1 cellular context compared by ENCODE assay signal in the genomic region with DNA sequence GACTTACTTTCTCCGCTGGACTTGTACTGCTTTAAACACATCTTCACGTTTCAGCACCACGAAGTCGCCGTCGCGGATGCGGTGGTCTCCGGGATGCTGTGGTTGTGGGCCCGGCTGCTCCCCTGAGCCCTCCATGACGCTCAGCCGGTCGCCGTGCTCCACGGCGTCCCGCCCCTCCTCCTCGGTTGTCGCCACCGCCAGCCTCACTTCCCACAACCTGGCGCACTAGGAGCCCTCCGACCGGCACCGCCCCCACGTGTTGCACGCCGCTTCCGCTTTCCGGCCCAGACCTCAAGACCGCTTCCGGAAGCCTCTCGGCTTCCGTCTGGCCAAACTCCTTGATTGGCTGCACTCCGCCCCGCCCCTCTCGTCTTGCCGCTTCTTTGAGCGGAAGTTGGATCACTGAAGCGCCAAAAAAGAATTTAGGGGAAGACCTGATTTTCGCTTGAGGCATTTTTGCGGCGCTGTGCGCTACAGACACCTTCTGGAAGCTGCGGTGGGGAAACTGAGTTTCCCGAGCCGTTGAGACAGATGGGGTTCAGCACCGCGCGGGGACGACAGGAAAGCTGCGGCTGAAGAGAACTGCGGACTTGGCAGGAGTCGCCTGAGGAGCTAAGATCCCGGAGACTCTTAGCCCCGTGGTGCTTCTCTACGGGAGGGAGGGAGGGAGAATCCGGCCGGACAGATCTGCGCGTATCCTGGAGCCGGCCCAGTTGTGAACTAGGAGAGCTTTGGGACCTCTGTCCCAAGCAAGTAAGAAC.
TF ChIP-seq lines count a peak whose summit lies in the region.

A gene (plus strand): TSS at position 382 of the 761 bp plus-strand sequence. CDS start 1,364 bp downstream, outside the sequence.
A gene with protein sequence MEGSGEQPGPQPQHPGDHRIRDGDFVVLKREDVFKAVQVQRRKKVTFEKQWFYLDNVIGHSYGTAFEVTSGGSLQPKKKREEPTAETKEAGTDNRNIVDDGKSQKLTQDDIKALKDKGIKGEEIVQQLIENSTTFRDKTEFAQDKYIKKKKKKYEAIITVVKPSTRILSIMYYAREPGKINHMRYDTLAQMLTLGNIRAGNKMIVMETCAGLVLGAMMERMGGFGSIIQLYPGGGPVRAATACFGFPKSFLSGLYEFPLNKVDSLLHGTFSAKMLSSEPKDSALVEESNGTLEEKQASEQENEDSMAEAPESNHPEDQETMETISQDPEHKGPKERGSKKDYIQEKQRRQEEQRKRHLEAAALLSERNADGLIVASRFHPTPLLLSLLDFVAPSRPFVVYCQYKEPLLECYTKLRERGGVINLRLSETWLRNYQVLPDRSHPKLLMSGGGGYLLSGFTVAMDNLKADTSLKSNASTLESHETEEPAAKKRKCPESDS (minus strand): TSS at position 263 of the 761 bp plus-strand sequence. CDS start 128 bp downstream, at position 135.

TF ChIP-seq in K562, 482 proteins besides CTCF, POLR2A, EP300 and RAD21 (continued from another document and continues in another):
- TF ChIP-seq E2F3 (CRISPR knock-in tag; IDR thresholded peaks at IDR 0.05) (no peak), MTA3 (IDR thresholded peaks at IDR 0.05; ENCODE audit: borderline replicate concordance) (peak; percentile 84), ZNF778 (CRISPR knock-in tag; IDR thresholded peaks at IDR 0.05) (no peak), ZNF175 (CRISPR knock-in tag; IDR thresholded peaks at IDR 0.05; ENCODE audit: low read depth) (no peak), ZNF324 (CRISPR knock-in tag; IDR thresholded peaks at IDR 0.05) (no peak), ZKSCAN8 (CRISPR knock-in tag; IDR thresholded peaks at IDR 0.05) (no peak), SRSF9 (IDR thresholded peaks at IDR 0.05; ENCODE audit: borderline replicate concordance, low read depth, low read length) (no peak), SAFB (IDR thresholded peaks at IDR 0.05; ENCODE audit: borderline replicate concordance, low read depth, low read length) (no peak), RAD51 (IDR thresholded peaks at IDR 0.05; ENCODE audit: borderline replicate concordance, low read depth) (peak; percentile 50; the same call in 1 of the 2 replicates), TEAD2 (tag; IDR thresholded peaks at IDR 0.05) (no peak), NR2C1 (IDR thresholded peaks at IDR 0.05) (no peak), NR2C1 (tag; IDR thresholded peaks at IDR 0.05) (0 out of 2 replicates have a peak, but pooled peaks have one; percentile 25), SPI1 (IDR thresholded peaks at IDR 0.05; ENCODE audit: borderline replicate concordance, low read depth, low read length) (peak; percentile 87), ZBTB1 (CRISPR knock-in tag; IDR thresholded peaks at IDR 0.05; ENCODE audit: borderline replicate concordance, low read depth) (peak; percentile 53; the same call in 1 of the 2 replicates), PCBP2 (IDR thresholded peaks at IDR 0.05; ENCODE audit: low read depth, low read length, poor library complexity, severe bottlenecking) (no peak), NCOA4 (IDR thresholded peaks at IDR 0.05; ENCODE audit: partially characterized antibody) (no peak), HNRNPLL (IDR thresholded peaks at IDR 0.05; ENCODE audit: low read depth, low read length, poor library complexity, severe bottlenecking) (no peak), NCOR1 (IDR thresholded peaks at IDR 0.05) (no peak), NEUROD1 (IDR thresholded peaks at IDR 0.05; ENCODE audit: borderline replicate concordance, low read depth, low read length, partially characterized antibody) (peak; percentile 25), CHD2 (IDR thresholded peaks at IDR 0.05; ENCODE audit: low read depth, low read length) (no peak), TAF15 (IDR thresholded peaks at IDR 0.05; ENCODE audit: low read depth, low read length) (no peak), HDAC1 (IDR thresholded peaks at IDR 0.05) (peak; percentile 11 to 99; a peak in 2 of 4 replicates), GTF2E2 (tag; IDR thresholded peaks at IDR 0.05) (no peak), SUPT5H (IDR thresholded peaks at IDR 0.05) (peak; percentile 79), TCF3 (CRISPR knock-in tag; IDR thresholded peaks at IDR 0.05) (no peak), NFRKB (IDR thresholded peaks at IDR 0.05; ENCODE audit: low read depth) (no peak), NCOA6 (IDR thresholded peaks at IDR 0.05) (no peak), FUS (optimal IDR thresholded peaks at IDR 0.05; ENCODE audit: low read depth, low read length) (no peak), ZNF764 (CRISPR knock-in tag; IDR thresholded peaks at IDR 0.05; ENCODE audit: low read depth) (no peak), PTTG1 (tag; IDR thresholded peaks at IDR 0.05; ENCODE audit: low read depth) (no peak), EGR1 (conservative IDR thresholded peaks at IDR 0.05) (peak; percentile 60; the same call in 1 of the 2 replicates), PHF21A (IDR thresholded peaks at IDR 0.05; ENCODE audit: borderline replicate concordance, low read depth) (no peak), ZNF431 (CRISPR knock-in tag; IDR thresholded peaks at IDR 0.05) (no peak), TAF9B (IDR thresholded peaks at IDR 0.05; ENCODE audit: partially characterized antibody) (peak; percentile 48), ZFX (CRISPR knock-in tag; IDR thresholded peaks at IDR 0.05) (peak; percentile 23; the same call in 1 of the 2 replicates), TFAM (CRISPR knock-in tag; conservative IDR thresholded peaks at IDR 0.05) (no peak), BCOR (IDR thresholded peaks at IDR 0.05) (no peak), CHD1 (IDR thresholded peaks at IDR 0.05; ENCODE audit: low read length) (no peak), JUND (IDR thresholded peaks at IDR 0.05; ENCODE audit: borderline replicate concordance, low read depth, low read length) (no peak), JUND (tag; IDR thresholded peaks at IDR 0.05; ENCODE audit: borderline replicate concordance, low read depth, low read length) (peak; percentile 24; the same call in 1 of the 3 replicates), ZNF232 (CRISPR knock-in tag; IDR thresholded peaks at IDR 0.05) (no peak)
- TF ChIP-seq, protein P1, sequence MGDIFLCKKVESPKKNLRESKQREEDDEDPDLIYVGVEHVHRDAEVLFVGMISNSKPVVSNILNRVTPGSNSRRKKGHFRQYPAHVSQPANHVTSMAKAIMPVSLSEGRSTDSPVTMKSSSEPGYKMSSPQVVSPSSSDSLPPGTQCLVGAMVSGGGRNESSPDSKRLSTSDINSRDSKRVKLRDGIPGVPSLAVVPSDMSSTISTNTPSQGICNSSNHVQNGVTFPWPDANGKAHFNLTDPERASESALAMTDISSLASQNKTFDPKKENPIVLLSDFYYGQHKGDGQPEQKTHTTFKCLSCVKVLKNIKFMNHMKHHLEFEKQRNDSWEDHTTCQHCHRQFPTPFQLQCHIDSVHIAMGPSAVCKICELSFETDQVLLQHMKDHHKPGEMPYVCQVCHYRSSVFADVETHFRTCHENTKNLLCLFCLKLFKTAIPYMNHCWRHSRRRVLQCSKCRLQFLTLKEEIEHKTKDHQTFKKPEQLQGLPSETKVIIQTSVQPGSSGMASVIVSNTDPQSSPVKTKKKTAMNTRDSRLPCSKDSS (IDR thresholded peaks at IDR 0.05; ENCODE audit: low read depth, partially characterized antibody): no peak
- TF ChIP-seq, protein P2, sequence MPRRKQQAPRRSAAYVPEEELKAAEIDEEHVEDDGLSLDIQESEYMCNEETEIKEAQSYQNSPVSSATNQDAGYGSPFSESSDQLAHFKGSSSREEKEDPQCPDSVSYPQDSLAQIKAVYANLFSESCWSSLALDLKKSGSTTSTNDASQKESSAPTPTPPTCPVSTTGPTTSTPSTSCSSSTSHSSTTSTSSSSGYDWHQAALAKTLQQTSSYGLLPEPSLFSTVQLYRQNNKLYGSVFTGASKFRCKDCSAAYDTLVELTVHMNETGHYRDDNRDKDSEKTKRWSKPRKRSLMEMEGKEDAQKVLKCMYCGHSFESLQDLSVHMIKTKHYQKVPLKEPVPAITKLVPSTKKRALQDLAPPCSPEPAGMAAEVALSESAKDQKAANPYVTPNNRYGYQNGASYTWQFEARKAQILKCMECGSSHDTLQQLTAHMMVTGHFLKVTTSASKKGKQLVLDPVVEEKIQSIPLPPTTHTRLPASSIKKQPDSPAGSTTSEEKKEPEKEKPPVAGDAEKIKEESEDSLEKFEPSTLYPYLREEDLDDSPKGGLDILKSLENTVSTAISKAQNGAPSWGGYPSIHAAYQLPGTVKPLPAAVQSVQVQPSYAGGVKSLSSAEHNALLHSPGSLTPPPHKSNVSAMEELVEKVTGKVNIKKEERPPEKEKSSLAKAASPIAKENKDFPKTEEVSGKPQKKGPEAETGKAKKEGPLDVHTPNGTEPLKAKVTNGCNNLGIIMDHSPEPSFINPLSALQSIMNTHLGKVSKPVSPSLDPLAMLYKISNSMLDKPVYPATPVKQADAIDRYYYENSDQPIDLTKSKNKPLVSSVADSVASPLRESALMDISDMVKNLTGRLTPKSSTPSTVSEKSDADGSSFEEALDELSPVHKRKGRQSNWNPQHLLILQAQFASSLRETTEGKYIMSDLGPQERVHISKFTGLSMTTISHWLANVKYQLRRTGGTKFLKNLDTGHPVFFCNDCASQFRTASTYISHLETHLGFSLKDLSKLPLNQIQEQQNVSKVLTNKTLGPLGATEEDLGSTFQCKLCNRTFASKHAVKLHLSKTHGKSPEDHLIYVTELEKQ (CRISPR knock-in tag; IDR thresholded peaks at IDR 0.05): no peak
- TF ChIP-seq, protein P3, sequence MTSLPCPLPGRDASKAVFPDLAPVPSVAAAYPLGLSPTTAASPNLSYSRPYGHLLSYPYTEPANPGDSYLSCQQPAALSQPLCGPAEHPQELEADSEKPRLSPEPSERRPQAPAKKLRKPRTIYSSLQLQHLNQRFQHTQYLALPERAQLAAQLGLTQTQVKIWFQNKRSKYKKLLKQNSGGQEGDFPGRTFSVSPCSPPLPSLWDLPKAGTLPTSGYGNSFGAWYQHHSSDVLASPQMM (CRISPR knock-in tag; IDR thresholded peaks at IDR 0.05): no peak
- TF ChIP-seq, protein P4, sequence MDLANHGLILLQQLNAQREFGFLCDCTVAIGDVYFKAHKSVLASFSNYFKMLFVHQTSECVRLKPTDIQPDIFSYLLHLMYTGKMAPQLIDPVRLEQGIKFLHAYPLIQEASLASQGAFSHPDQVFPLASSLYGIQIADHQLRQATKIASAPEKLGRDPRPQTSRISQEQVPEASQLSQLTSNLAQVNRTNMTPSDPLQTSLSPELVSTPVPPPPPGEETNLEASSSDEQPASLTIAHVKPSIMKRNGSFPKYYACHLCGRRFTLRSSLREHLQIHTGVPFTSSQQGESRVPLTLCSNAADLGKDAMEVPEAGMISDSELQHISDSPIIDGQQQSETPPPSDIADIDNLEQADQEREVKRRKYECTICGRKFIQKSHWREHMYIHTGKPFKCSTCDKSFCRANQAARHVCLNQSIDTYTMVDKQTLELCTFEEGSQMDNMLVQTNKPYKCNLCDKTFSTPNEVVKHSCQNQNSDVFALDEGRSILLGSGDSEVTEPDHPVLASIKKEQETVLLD (IDR thresholded peaks at IDR 0.05): no peak
- TF ChIP-seq, protein P5, sequence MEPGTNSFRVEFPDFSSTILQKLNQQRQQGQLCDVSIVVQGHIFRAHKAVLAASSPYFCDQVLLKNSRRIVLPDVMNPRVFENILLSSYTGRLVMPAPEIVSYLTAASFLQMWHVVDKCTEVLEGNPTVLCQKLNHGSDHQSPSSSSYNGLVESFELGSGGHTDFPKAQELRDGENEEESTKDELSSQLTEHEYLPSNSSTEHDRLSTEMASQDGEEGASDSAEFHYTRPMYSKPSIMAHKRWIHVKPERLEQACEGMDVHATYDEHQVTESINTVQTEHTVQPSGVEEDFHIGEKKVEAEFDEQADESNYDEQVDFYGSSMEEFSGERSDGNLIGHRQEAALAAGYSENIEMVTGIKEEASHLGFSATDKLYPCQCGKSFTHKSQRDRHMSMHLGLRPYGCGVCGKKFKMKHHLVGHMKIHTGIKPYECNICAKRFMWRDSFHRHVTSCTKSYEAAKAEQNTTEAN (CRISPR knock-in tag; IDR thresholded peaks at IDR 0.05): 0 out of 2 replicates have a peak, but pooled peaks have one; percentile 36
- TF ChIP-seq, protein P6, sequence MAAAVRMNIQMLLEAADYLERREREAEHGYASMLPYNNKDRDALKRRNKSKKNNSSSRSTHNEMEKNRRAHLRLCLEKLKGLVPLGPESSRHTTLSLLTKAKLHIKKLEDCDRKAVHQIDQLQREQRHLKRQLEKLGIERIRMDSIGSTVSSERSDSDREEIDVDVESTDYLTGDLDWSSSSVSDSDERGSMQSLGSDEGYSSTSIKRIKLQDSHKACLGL (CRISPR knock-in tag; IDR thresholded peaks at IDR 0.05; ENCODE audit: borderline replicate concordance, poor library complexity, severe bottlenecking): peak; percentile 78
- TF ChIP-seq, protein P7, sequence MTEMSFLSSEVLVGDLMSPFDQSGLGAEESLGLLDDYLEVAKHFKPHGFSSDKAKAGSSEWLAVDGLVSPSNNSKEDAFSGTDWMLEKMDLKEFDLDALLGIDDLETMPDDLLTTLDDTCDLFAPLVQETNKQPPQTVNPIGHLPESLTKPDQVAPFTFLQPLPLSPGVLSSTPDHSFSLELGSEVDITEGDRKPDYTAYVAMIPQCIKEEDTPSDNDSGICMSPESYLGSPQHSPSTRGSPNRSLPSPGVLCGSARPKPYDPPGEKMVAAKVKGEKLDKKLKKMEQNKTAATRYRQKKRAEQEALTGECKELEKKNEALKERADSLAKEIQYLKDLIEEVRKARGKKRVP (CRISPR knock-in tag; IDR thresholded peaks at IDR 0.05): no peak
- TF ChIP-seq, protein P8, sequence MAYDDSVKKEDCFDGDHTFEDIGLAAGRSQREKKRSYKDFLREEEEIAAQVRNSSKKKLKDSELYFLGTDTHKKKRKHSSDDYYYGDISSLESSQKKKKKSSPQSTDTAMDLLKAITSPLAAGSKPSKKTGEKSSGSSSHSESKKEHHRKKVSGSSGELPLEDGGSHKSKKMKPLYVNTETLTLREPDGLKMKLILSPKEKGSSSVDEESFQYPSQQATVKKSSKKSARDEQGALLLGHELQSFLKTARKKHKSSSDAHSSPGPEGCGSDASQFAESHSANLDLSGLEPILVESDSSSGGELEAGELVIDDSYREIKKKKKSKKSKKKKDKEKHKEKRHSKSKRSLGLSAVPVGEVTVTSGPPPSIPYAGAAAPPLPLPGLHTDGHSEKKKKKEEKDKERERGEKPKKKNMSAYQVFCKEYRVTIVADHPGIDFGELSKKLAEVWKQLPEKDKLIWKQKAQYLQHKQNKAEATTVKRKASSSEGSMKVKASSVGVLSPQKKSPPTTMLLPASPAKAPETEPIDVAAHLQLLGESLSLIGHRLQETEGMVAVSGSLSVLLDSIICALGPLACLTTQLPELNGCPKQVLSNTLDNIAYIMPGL (CRISPR knock-in tag; IDR thresholded peaks at IDR 0.05): no peak
- TF ChIP-seq, protein P9, sequence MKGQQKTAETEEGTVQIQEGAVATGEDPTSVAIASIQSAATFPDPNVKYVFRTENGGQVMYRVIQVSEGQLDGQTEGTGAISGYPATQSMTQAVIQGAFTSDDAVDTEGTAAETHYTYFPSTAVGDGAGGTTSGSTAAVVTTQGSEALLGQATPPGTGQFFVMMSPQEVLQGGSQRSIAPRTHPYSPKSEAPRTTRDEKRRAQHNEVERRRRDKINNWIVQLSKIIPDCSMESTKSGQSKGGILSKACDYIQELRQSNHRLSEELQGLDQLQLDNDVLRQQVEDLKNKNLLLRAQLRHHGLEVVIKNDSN (CRISPR knock-in tag; IDR thresholded peaks at IDR 0.05): peak; percentile 93
- TF ChIP-seq, protein P10, sequence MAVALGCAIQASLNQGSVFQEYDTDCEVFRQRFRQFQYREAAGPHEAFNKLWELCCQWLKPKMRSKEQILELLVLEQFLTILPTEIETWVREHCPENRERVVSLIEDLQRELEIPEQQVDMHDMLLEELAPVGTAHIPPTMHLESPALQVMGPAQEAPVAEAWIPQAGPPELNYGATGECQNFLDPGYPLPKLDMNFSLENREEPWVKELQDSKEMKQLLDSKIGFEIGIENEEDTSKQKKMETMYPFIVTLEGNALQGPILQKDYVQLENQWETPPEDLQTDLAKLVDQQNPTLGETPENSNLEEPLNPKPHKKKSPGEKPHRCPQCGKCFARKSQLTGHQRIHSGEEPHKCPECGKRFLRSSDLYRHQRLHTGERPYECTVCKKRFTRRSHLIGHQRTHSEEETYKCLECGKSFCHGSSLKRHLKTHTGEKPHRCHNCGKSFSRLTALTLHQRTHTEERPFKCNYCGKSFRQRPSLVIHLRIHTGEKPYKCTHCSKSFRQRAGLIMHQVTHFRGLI (CRISPR knock-in tag; IDR thresholded peaks at IDR 0.05): no peak
